8 cellular contexts compared by ENCODE assay signal in the genomic region with DNA sequence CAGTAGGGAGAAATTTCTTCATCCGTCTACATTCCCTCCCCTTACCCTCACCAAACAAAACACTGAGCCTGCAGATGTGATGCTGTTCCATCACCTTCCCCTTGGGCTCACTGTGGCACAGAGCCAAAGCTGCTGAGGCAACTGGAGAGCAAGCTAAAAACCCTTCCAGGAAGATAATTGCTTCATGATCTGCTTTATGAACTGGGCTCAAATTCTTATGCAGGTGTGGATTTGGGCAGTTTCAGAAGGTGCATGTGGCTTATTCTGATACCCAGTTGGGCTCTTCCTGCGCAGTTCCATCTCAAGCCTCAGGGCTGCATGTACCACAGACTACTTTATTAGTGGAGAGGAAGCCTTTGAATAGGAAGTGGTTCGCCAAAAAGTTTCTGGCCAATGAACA. TPM values are rescaled to one million over a fixed set of nuclear protein-coding genes. Genes with fewer than 3 reads are reported as not detected.
A peak's percentile ranks its signal among the peaks of the same experiment; 100 is the strongest.
DNase-seq lines count a peak whose midpoint lies in the region; ATAC-seq and TF ChIP-seq lines count a peak whose summit lies in the region.

No MANE protein-coding gene starts in this region.

- no peak overlapping the region for H2AK5ac ChIP-seq in mesenchymal stem cell (ENCODE audit: low read length, severe bottlenecking)

- 0 out of 2 replicates have a peak, but pooled peaks have one; percentile 18 for TF ChIP-seq CTCF in GM12875 (IDR thresholded peaks at IDR 0.05; ENCODE audit: borderline replicate concordance, insufficient read depth, low read depth, low read length)
- TF ChIP-seq CTCF in HEK293 (tag by site-specific recombination; IDR thresholded peaks at IDR 0.05): no peak
- no peak for TF ChIP-seq CTCF in GM10266 (IDR thresholded peaks at IDR 0.05; ENCODE audit: control insufficient read depth, insufficient read depth, low read depth, missing control alignments)

- no peak overlapping the region for H3K14ac ChIP-seq in mesenchymal stem cell (ENCODE audit: low read length in 2 of 2)

- peak; percentile 13 to 22 for DNase-seq in SJCRH30
- peak; percentile 30 for DNase-seq in mesenchymal stem cell
- no peak for DNase-seq in GM10266 (ENCODE audit: extremely low spot score)
- DNase-seq in NCI-H510A treated with DMSO at 0.1 percent for 48 hours (lab: John Stamatoyannopoulos, UW): no peak

- H2BK12ac ChIP-seq in mesenchymal stem cell (ENCODE audit: low read length in 2 of 2): peak overlapping the region in 1 of 2 experiments; percentile 21

- H3K9me3 ChIP-seq in HEK293 (ENCODE audit: control insufficient read depth, insufficient read depth, low read depth, low read length): no peaks in the 10 kb centered on the region
- no peaks in the 10 kb centered on the region for H3K9me3 ChIP-seq in SJCRH30 (replicated peaks)
- H3K9me3 ChIP-seq in mesenchymal stem cell (ENCODE audit: control insufficient read depth, low read length): no peaks in the 10 kb centered on the region

- no peak overlapping the region for H2BK120ac ChIP-seq in mesenchymal stem cell (ENCODE audit: low read depth, low read length)

- no peak overlapping the region for H3K18ac ChIP-seq in mesenchymal stem cell (ENCODE audit: low read depth in 1 of 2, low read length in 2 of 2)

- 89% methylated on average over 3 of the region's 3 CpGs for WGBS in mesenchymal stem cell

- H3K27ac ChIP-seq in HEK293 (ENCODE audit: extremely low read depth, low read depth, low read length) (no peak overlapping the region), SJCRH30 (no peak overlapping the region), mesenchymal stem cell (ENCODE audit: low read length, poor library complexity, severe bottlenecking) (no peak overlapping the region)

- H3K4me3 ChIP-seq in GM12875 (ENCODE audit: low read depth, low read length) (no peak overlapping the region), HEK293 (ENCODE audit: low read depth, low read length) (no peak overlapping the region), SJCRH30 (no peak overlapping the region), mesenchymal stem cell (ENCODE audit: insufficient read depth in 1 of 2, low read depth in 1 of 2, low read length in 2 of 2) (peak overlapping the region in 1 of 2 experiments; percentile 35)

- H3K23ac ChIP-seq in mesenchymal stem cell (ENCODE audit: low read length in 2 of 2): no peak overlapping the region

- H2AFZ ChIP-seq in mesenchymal stem cell (ENCODE audit: low read depth, low read length): no peak overlapping the region

- CTCF ChIA-PET in HEK293 (lab: Yijun Ruan, JAX): interaction anchor here (1.0 kb wide), 1 partner anchor 125 kb away, joined by 3 read pairs; no protein-coding TSS in a partner anchor

- H3K4ac ChIP-seq in mesenchymal stem cell (ENCODE audit: low read depth in 1 of 2, low read length in 2 of 2): no peak overlapping the region

- no peak overlapping the region for H4K8ac ChIP-seq in mesenchymal stem cell (ENCODE audit: low read length)

- ATAC-seq in GM18519 (IDR thresholded peaks at IDR 0.05; ENCODE audit: low FRiP score, unreplicated experiment): no peak
- no peak for ATAC-seq in HG02571 (IDR thresholded peaks at IDR 0.05; ENCODE audit: unreplicated experiment)

- H2BK5ac ChIP-seq in mesenchymal stem cell (ENCODE audit: low read depth, low read length, poor library complexity, severe bottlenecking): no peak overlapping the region

- no peak overlapping the region for H3K4me2 ChIP-seq in mesenchymal stem cell (ENCODE audit: low read length, poor library complexity, severe bottlenecking)

- no peak overlapping the region for H2BK15ac ChIP-seq in mesenchymal stem cell (ENCODE audit: low read depth, poor library complexity, severe bottlenecking)

- H3K36me3 ChIP-seq in HEK293 (ENCODE audit: control insufficient read depth in 2 of 2, insufficient read depth in 1 of 2, low read length in 2 of 2): peaks cover 0 to 81% of the 10 kb centered on the region in 2 experiments; a peak in 1 of 3 replicates
- H3K36me3 ChIP-seq in SJCRH30: peaks cover 23% of the 10 kb centered on the region; the same call in 1 of the 2 replicates
- peaks cover 28 to 70% of the 10 kb centered on the region in 2 experiments for H3K36me3 ChIP-seq in mesenchymal stem cell (ENCODE audit: control insufficient read depth in 1 of 2, insufficient read depth in 2 of 2, low read depth in 1 of 2, low read length in 2 of 2)

- H3K9ac ChIP-seq in mesenchymal stem cell (ENCODE audit: low read length): no peak overlapping the region

- POLR2A ChIA-PET in HEK293 (lab: Yijun Ruan, JAX): no interaction called here

- H3K4me1 ChIP-seq in HEK293 (ENCODE audit: control insufficient read depth, insufficient read depth, low read length) (no peaks in the 10 kb centered on the region), SJCRH30 (peaks cover 11% of the 10 kb centered on the region), mesenchymal stem cell (ENCODE audit: control insufficient read depth, insufficient read depth, low read depth, low read length) (peaks cover 11% of the 10 kb centered on the region)

- H4K91ac ChIP-seq in mesenchymal stem cell (ENCODE audit: low read length): no peak overlapping the region

- H3K27me3 ChIP-seq in SJCRH30 (no peaks in the 10 kb centered on the region), mesenchymal stem cell (ENCODE audit: control insufficient read depth in 1 of 2, insufficient read depth in 1 of 2, low read length in 2 of 2) (no peaks in the 10 kb centered on the region)

- peaks cover 10% of the 10 kb centered on the region for H3K79me1 ChIP-seq in mesenchymal stem cell (replicated peaks; ENCODE audit: low read length, poor library complexity, severe bottlenecking)

TF ChIP-seq in HEK293, 187 proteins besides CTCF, POLR2A, EP300 and RAD21:
- TF ChIP-seq GFI1B (tag by site-specific recombination; IDR thresholded peaks at IDR 0.05): no peak
- no peak for TF ChIP-seq ZNF670 (tag by site-specific recombination; IDR thresholded peaks at IDR 0.05; ENCODE audit: low read depth)
- TF ChIP-seq ZNF341 (tag by site-specific recombination; IDR thresholded peaks at IDR 0.05; ENCODE audit: low read depth): peak; percentile 73
- TF ChIP-seq ZNF354C (tag by site-specific recombination; IDR thresholded peaks at IDR 0.05; ENCODE audit: borderline replicate concordance, low read depth): no peak
- TF ChIP-seq ZNF184 (tag by site-specific recombination; IDR thresholded peaks at IDR 0.05): no peak
- TF ChIP-seq, protein P1, sequence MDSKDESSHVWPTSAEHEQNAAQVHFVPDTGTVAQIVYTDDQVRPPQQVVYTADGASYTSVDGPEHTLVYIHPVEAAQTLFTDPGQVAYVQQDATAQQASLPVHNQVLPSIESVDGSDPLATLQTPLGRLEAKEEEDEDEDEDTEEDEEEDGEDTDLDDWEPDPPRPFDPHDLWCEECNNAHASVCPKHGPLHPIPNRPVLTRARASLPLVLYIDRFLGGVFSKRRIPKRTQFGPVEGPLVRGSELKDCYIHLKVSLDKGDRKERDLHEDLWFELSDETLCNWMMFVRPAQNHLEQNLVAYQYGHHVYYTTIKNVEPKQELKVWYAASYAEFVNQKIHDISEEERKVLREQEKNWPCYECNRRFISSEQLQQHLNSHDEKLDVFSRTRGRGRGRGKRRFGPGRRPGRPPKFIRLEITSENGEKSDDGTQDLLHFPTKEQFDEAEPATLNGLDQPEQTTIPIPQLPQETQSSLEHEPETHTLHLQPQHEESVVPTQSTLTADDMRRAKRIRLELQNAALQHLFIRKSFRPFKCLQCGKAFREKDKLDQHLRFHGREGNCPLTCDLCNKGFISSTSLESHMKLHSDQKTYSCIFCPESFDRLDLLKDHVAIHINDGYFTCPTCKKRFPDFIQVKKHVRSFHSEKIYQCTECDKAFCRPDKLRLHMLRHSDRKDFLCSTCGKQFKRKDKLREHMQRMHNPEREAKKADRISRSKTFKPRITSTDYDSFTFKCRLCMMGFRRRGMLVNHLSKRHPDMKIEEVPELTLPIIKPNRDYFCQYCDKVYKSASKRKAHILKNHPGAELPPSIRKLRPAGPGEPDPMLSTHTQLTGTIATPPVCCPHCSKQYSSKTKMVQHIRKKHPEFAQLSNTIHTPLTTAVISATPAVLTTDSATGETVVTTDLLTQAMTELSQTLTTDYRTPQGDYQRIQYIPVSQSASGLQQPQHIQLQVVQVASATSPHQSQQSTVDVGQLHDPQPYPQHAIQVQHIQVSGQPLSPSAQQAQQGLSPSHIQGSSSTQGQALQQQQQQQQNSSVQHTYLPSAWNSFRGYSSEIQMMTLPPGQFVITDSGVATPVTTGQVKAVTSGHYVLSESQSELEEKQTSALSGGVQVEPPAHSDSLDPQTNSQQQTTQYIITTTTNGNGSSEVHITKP (tag by site-specific recombination; IDR thresholded peaks at IDR 0.05): no peak
- no peak for TF ChIP-seq ZNF585B (tag by site-specific recombination; IDR thresholded peaks at IDR 0.05)
- TF ChIP-seq ZNF398 (tag by site-specific recombination; IDR thresholded peaks at IDR 0.05): peak; percentile 60
- TF ChIP-seq ZNF707 (tag by site-specific recombination; IDR thresholded peaks at IDR 0.05): peak; percentile 29; the same call in 1 of the 2 replicates
- TF ChIP-seq, protein P2, sequence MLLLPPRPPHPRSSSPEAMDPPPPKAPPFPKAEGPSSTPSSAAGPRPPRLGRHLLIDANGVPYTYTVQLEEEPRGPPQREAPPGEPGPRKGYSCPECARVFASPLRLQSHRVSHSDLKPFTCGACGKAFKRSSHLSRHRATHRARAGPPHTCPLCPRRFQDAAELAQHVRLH (tag by site-specific recombination; IDR thresholded peaks at IDR 0.05): no peak

RNA-seq across cellular contexts. Expression of gene AAMDC, which starts 58.3 kb away (rescaled TPM):
- total RNA-seq in SJCRH30 (2014; rRNA removed; shearing (Covaris generic)): 29.9 and 40.3 TPM in 2 replicates
- polyA plus RNA-seq in mesenchymal stem cell (2013, experiment 1 of 2): 84.7 TPM
- polyA plus RNA-seq in mesenchymal stem cell (2013, experiment 2 of 2): 85.1 TPM

RNA-seq across cellular contexts. Expression of gene RSF1, which starts 58.7 kb away (rescaled TPM):
- total RNA-seq in SJCRH30 (2014; rRNA removed; shearing (Covaris generic)): 48.6 and 56.1 TPM in 2 replicates
- 65.5 TPM for polyA plus RNA-seq in mesenchymal stem cell (2013, experiment 1 of 2)
- polyA plus RNA-seq in mesenchymal stem cell (2013, experiment 2 of 2): 64.4 TPM

Comparison
In these comparisons a context has a peak if more than half of its experiments do, and no peak if none do; other contexts are left out.
1. DNase-seq: peak in SJCRH30 (2 of 2) and mesenchymal stem cell (single experiment); none in GM10266 (single experiment) and NCI-H510A treated with DMSO at 0.1 percent for 48 hours (single experiment).